Comparison of ENCODE assay signal across 24 cellular contexts in genomic region chr18:76340410-76340809, GRCh38.
"Had no signal": no experiment of that assay in that cellular context is flagged by ENCODE, and none has a peak within 500 bp of the region (broad histone marks: within the 10 kb centered on the region; RNA-seq: fewer than 3 reads in every experiment).

No MANE protein-coding gene starts in this region.

- H3K4me2 ChIP-seq: hepatocyte had no signal

- DNase-seq: colonic mucosa; cortex of kidney; effector CD8-positive, alpha-beta T cell; effector memory CD8-positive, alpha-beta T cell; endodermal cell; erythroblast; foreskin keratinocyte; heart left ventricle; hypothalamus; immature natural killer cell; islet precursor cell; kidney; kidney glomerular epithelial cell; left colon; left ventricle myocardium inferior; lower lobe of right lung; mesenchymal stem cell; mucosa of descending colon; naive B cell had no signal

- H3K36me3 Mint-ChIP-seq: mesothelial cell of epicardium had no signal

- H3K4me1 Mint-ChIP-seq: endodermal cell, immature natural killer cell, mesothelial cell of epicardium, naive B cell had no signal

- H3K9me3 ChIP-seq: colonic mucosa, mucosa of descending colon had no signal

- H3K27me3 Mint-ChIP-seq: dendritic cell treated with granulocyte-macrophage colony-stimulating factor and Interleukin-4, amounts not matched to agents 40 ng/mL and 50 ng/mL, for 4 days had no signal

- H3K36me3 ChIP-seq: colonic mucosa, gastroesophageal sphincter, heart left ventricle, left ventricle myocardium inferior, lower lobe of right lung had no signal

- H3K27me3 ChIP-seq: colonic mucosa, foreskin keratinocyte, gastroesophageal sphincter, heart left ventricle, hepatocyte had no signal

- H3K4me3 ChIP-seq: colonic mucosa, gastroesophageal sphincter, heart left ventricle, hepatocyte, left ventricle myocardium inferior, lower lobe of right lung, mucosa of descending colon had no signal

- H3K4me3 Mint-ChIP-seq: dendritic cell treated with granulocyte-macrophage colony-stimulating factor and Interleukin-4, amounts not matched to agents 40 ng/mL and 50 ng/mL, for 4 days; effector memory CD8-positive, alpha-beta T cell; endodermal cell; immature natural killer cell; mesothelial cell of epicardium; naive B cell had no signal

- H3K4me1 ChIP-seq: colonic mucosa, gastroesophageal sphincter, heart left ventricle, left ventricle myocardium inferior, lower lobe of right lung had no signal

- H3K9me3 Mint-ChIP-seq: dendritic cell treated with granulocyte-macrophage colony-stimulating factor and Interleukin-4, amounts not matched to agents 40 ng/mL and 50 ng/mL, for 4 days; effector memory CD8-positive, alpha-beta T cell; immature natural killer cell had no signal

- H3K27ac ChIP-seq: colonic mucosa, epithelial cell of prostate, foreskin keratinocyte, gastroesophageal sphincter, heart left ventricle, hepatocyte, left ventricle myocardium inferior, lower lobe of right lung had no signal

- H3K27ac Mint-ChIP-seq: dendritic cell treated with granulocyte-macrophage colony-stimulating factor and Interleukin-4, amounts not matched to agents 40 ng/mL and 50 ng/mL, for 4 days; effector memory CD8-positive, alpha-beta T cell; endodermal cell; immature natural killer cell; mesothelial cell of epicardium; naive B cell had no signal
